1 cellular context compared by ENCODE assay signal in the genomic region with DNA sequence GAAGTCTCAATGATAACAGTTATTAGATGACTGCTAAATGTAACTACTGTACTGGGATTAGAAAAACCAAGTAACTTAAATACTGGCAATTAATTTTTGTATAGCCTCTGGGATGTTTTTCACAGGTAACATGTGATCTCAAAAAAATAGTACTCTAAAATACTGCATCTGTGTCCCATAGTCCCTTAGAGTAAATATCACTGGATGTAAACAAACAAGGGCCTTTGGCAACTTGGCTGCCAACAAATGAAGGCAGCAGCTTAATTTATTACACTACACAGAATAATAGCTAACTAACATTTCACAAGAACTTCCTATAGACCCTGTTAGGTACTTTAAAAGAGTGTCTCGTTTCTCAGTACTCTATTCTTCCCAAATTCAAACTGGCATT.
TF ChIP-seq lines count a peak whose summit lies in the region.

No MANE protein-coding gene starts in this region.

TF ChIP-seq in HepG2, 621 proteins besides CTCF, POLR2A, EP300 and RAD21 (continued from another document):
- TF ChIP-seq STAG1 (CRISPR knock-in tag; IDR thresholded peaks at IDR 0.05) (no peak), ZNF788 (CRISPR knock-in tag; IDR thresholded peaks at IDR 0.05; ENCODE audit: borderline replicate concordance) (no peak), ZNF7 (CRISPR knock-in tag; IDR thresholded peaks at IDR 0.05) (no peak), SPEN (CRISPR knock-in tag; IDR thresholded peaks at IDR 0.05; ENCODE audit: low read depth) (no peak), SMARCE1 (IDR thresholded peaks at IDR 0.05; ENCODE audit: borderline replicate concordance) (no peak), TRIM24 (CRISPR knock-in tag; IDR thresholded peaks at IDR 0.05) (no peak), ZNF878 (CRISPR knock-in tag; IDR thresholded peaks at IDR 0.05) (no peak), SNAI1 (CRISPR knock-in tag; IDR thresholded peaks at IDR 0.05; ENCODE audit: borderline replicate concordance) (no peak), ZFP82 (CRISPR knock-in tag; IDR thresholded peaks at IDR 0.05; ENCODE audit: borderline replicate concordance) (peak; percentile 78; the same call in 1 of the 2 replicates), RXRB (CRISPR knock-in tag; IDR thresholded peaks at IDR 0.05; ENCODE audit: borderline replicate concordance) (no peak), SP1 (IDR thresholded peaks at IDR 0.05) (no peak), SP1 (CRISPR knock-in tag; IDR thresholded peaks at IDR 0.05) (0 out of 2 replicates have a peak, but pooled peaks have one; percentile 2), ETV5 (CRISPR knock-in tag; IDR thresholded peaks at IDR 0.05; ENCODE audit: borderline replicate concordance) (no peak), TAF15 (IDR thresholded peaks at IDR 0.05; ENCODE audit: low read depth, low read length, poor library complexity, severe bottlenecking) (no peak), BCLAF1 (IDR thresholded peaks at IDR 0.05) (no peak), ZNF33A (CRISPR knock-in tag; IDR thresholded peaks at IDR 0.05; ENCODE audit: borderline replicate concordance) (peak; percentile 78; the same call in 1 of the 2 replicates), MED8 (CRISPR knock-in tag; IDR thresholded peaks at IDR 0.05; ENCODE audit: insufficient replicate concordance) (no peak), ZNF367 (CRISPR knock-in tag; IDR thresholded peaks at IDR 0.05; ENCODE audit: borderline replicate concordance) (no peak), TCF7L2 (IDR thresholded peaks at IDR 0.05; ENCODE audit: low read depth, low read length) (0 out of 2 replicates have a peak, but pooled peaks have one; percentile 10), KLF16 (CRISPR knock-in tag; IDR thresholded peaks at IDR 0.05) (0 out of 4 replicates have a peak, but pooled peaks of 1 of the 2 experiments have one; percentile 7), TAF1 (CRISPR knock-in tag; IDR thresholded peaks at IDR 0.05) (no peak), ASH2L (IDR thresholded peaks at IDR 0.05; ENCODE audit: insufficient read length, low read depth, low read length) (peak; percentile 7), ZNF484 (CRISPR knock-in tag; IDR thresholded peaks at IDR 0.05; ENCODE audit: borderline replicate concordance, low read depth) (no peak), ZBTB7A (CRISPR knock-in tag; IDR thresholded peaks at IDR 0.05) (no peak), ZNF792 (CRISPR knock-in tag; IDR thresholded peaks at IDR 0.05) (0 out of 2 replicates have a peak, but pooled peaks have one; percentile 14), ZNF468 (CRISPR knock-in tag; IDR thresholded peaks at IDR 0.05) (no peak), YEATS2 (CRISPR knock-in tag; IDR thresholded peaks at IDR 0.05; ENCODE audit: borderline replicate concordance) (no peak)
- TF ChIP-seq, protein P1, sequence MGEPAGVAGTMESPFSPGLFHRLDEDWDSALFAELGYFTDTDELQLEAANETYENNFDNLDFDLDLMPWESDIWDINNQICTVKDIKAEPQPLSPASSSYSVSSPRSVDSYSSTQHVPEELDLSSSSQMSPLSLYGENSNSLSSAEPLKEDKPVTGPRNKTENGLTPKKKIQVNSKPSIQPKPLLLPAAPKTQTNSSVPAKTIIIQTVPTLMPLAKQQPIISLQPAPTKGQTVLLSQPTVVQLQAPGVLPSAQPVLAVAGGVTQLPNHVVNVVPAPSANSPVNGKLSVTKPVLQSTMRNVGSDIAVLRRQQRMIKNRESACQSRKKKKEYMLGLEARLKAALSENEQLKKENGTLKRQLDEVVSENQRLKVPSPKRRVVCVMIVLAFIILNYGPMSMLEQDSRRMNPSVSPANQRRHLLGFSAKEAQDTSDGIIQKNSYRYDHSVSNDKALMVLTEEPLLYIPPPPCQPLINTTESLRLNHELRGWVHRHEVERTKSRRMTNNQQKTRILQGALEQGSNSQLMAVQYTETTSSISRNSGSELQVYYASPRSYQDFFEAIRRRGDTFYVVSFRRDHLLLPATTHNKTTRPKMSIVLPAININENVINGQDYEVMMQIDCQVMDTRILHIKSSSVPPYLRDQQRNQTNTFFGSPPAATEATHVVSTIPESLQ (CRISPR knock-in tag; conservative IDR thresholded peaks at IDR 0.05): no peak
- TF ChIP-seq, protein P2, sequence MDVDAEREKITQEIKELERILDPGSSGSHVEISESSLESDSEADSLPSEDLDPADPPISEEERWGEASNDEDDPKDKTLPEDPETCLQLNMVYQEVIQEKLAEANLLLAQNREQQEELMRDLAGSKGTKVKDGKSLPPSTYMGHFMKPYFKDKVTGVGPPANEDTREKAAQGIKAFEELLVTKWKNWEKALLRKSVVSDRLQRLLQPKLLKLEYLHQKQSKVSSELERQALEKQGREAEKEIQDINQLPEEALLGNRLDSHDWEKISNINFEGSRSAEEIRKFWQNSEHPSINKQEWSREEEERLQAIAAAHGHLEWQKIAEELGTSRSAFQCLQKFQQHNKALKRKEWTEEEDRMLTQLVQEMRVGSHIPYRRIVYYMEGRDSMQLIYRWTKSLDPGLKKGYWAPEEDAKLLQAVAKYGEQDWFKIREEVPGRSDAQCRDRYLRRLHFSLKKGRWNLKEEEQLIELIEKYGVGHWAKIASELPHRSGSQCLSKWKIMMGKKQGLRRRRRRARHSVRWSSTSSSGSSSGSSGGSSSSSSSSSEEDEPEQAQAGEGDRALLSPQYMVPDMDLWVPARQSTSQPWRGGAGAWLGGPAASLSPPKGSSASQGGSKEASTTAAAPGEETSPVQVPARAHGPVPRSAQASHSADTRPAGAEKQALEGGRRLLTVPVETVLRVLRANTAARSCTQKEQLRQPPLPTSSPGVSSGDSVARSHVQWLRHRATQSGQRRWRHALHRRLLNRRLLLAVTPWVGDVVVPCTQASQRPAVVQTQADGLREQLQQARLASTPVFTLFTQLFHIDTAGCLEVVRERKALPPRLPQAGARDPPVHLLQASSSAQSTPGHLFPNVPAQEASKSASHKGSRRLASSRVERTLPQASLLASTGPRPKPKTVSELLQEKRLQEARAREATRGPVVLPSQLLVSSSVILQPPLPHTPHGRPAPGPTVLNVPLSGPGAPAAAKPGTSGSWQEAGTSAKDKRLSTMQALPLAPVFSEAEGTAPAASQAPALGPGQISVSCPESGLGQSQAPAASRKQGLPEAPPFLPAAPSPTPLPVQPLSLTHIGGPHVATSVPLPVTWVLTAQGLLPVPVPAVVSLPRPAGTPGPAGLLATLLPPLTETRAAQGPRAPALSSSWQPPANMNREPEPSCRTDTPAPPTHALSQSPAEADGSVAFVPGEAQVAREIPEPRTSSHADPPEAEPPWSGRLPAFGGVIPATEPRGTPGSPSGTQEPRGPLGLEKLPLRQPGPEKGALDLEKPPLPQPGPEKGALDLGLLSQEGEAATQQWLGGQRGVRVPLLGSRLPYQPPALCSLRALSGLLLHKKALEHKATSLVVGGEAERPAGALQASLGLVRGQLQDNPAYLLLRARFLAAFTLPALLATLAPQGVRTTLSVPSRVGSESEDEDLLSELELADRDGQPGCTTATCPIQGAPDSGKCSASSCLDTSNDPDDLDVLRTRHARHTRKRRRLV (CRISPR knock-in tag; IDR thresholded peaks at IDR 0.05): no peak
- TF ChIP-seq, protein P3, sequence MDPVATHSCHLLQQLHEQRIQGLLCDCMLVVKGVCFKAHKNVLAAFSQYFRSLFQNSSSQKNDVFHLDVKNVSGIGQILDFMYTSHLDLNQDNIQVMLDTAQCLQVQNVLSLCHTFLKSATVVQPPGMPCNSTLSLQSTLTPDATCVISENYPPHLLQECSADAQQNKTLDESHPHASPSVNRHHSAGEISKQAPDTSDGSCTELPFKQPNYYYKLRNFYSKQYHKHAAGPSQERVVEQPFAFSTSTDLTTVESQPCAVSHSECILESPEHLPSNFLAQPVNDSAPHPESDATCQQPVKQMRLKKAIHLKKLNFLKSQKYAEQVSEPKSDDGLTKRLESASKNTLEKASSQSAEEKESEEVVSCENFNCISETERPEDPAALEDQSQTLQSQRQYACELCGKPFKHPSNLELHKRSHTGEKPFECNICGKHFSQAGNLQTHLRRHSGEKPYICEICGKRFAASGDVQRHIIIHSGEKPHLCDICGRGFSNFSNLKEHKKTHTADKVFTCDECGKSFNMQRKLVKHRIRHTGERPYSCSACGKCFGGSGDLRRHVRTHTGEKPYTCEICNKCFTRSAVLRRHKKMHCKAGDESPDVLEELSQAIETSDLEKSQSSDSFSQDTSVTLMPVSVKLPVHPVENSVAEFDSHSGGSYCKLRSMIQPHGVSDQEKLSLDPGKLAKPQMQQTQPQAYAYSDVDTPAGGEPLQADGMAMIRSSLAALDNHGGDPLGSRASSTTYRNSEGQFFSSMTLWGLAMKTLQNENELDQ (CRISPR knock-in tag; IDR thresholded peaks at IDR 0.05; ENCODE audit: borderline replicate concordance): no peak
- TF ChIP-seq, protein P4, sequence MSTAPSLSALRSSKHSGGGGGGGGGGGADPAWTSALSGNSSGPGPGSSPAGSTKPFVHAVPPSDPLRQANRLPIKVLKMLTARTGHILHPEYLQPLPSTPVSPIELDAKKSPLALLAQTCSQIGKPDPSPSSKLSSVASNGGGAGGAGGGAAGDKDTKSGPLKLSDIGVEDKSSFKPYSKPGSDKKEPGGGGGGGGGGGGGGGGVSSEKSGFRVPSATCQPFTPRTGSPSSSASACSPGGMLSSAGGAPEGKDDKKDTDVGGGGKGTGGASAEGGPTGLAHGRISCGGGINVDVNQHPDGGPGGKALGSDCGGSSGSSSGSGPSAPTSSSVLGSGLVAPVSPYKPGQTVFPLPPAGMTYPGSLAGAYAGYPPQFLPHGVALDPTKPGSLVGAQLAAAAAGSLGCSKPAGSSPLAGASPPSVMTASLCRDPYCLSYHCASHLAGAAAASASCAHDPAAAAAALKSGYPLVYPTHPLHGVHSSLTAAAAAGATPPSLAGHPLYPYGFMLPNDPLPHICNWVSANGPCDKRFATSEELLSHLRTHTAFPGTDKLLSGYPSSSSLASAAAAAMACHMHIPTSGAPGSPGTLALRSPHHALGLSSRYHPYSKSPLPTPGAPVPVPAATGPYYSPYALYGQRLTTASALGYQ (CRISPR knock-in tag; IDR thresholded peaks at IDR 0.05): peak; percentile 17; the same call in 1 of the 2 replicates
- TF ChIP-seq, protein P5, sequence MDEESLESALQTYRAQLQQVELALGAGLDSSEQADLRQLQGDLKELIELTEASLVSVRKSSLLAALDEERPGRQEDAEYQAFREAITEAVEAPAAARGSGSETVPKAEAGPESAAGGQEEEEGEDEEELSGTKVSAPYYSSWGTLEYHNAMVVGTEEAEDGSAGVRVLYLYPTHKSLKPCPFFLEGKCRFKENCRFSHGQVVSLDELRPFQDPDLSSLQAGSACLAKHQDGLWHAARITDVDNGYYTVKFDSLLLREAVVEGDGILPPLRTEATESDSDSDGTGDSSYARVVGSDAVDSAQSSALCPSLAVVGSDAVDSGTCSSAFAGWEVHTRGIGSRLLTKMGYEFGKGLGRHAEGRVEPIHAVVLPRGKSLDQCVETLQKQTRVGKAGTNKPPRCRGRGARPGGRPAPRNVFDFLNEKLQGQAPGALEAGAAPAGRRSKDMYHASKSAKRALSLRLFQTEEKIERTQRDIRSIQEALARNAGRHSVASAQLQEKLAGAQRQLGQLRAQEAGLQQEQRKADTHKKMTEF (CRISPR knock-in tag; IDR thresholded peaks at IDR 0.05): peak; percentile 3; the same call in 1 of the 2 replicates
